In genomic region chr13:36787181-36787580, GRCh38 we compare ENCODE assay signal across 1 cellular context.
TF ChIP-seq lines count a peak whose summit lies in the region.

No MANE protein-coding gene starts in this region.

TF ChIP-seq in GM23338, 12 proteins besides CTCF, POLR2A, EP300 and RAD21 (continued from another document):
- TF ChIP-seq REST (IDR thresholded peaks at IDR 0.05; ENCODE audit: unreplicated experiment) (no peak), CREB1 (CRISPR knock-in tag; IDR thresholded peaks at IDR 0.05; ENCODE audit: low read depth) (no peak)
